In genomic region chr3:89113887-89114840, GRCh38 we compare ENCODE assay signal across 8 cellular contexts. TPM values are rescaled to one million over a fixed set of nuclear protein-coding genes. Genes with fewer than 3 reads are reported as not detected.
A peak's percentile ranks its signal among the peaks of the same experiment; 100 is the strongest.
DNase-seq lines count a peak whose midpoint lies in the region; ATAC-seq and TF ChIP-seq lines count a peak whose summit lies in the region.

No MANE protein-coding gene starts in this region.

- no peak for DNase-seq in AG04449 (ENCODE audit: low read depth, low spot score)
- DNase-seq in NCI-H82 treated with DMSO at 0.1 percent for 48 hours (lab: John Stamatoyannopoulos, UW; ENCODE audit: unreplicated experiment): peak; percentile 21
- peak; percentile 38 for DNase-seq in astrocyte of the cerebellum (ENCODE audit: low read depth)
- DNase-seq in hippocampal formation (lab: John Stamatoyannopoulos, UW): peak; percentile 7 to 74
- DNase-seq in renal cortical epithelial cell (ENCODE audit: low read depth): peak; percentile 5

- H3K4me3 ChIP-seq in AG04449 (ENCODE audit: low read depth, low read length) (peak overlapping the region; percentile 63), astrocyte of the cerebellum (ENCODE audit: low read depth, low read length) (peak overlapping the region; percentile 58)

- ATAC-seq in GM18505 (IDR thresholded peaks at IDR 0.05; ENCODE audit: unreplicated experiment) (peak; percentile 97), HG02981 (IDR thresholded peaks at IDR 0.05; ENCODE audit: unreplicated experiment) (peak; percentile 93), GM18873 (IDR thresholded peaks at IDR 0.05; ENCODE audit: low FRiP score, unreplicated experiment) (no peak)

- in situ Hi-C loops in astrocyte of the cerebellum (cut with HindIII; ENCODE audit: low sequenced_read_pairs): loop anchor here (25.0 kb wide), 1 partner anchor 902 kb away; no protein-coding TSS in a partner anchor

- TF ChIP-seq CTCF in AG04449 (IDR thresholded peaks at IDR 0.05; ENCODE audit: insufficient read depth, low read length, missing control alignments) (peak; percentile 88), astrocyte of the cerebellum (IDR thresholded peaks at IDR 0.05; ENCODE audit: low read depth, low read length, missing control alignments) (peak; percentile 95)

- CTCF ChIA-PET in AG04449 (lab: Yijun Ruan, JAX): interaction anchor here (1.5 to 2.6 kb wide), 4 partner anchors 7 to 895 kb away, joined by 5 to 11 read pairs (median 6); no protein-coding TSS in a partner anchor

- TF ChIP-seq POLR2A in GM18505 (IDR thresholded peaks at IDR 0.05; ENCODE audit: borderline replicate concordance, extremely low read depth, insufficient read depth, insufficient read length): no peak

- POLR2A ChIA-PET in AG04449 (lab: Yijun Ruan, JAX): no interaction called here

RNA-seq across cellular contexts. Expression of gene EPHA3, which starts 6.7 kb away (rescaled TPM):
- 0.17 and 0.45 TPM in 2 replicates for total RNA-seq in renal cortical epithelial cell
